ENCODE assay signal across 8 cellular contexts in the genomic region with DNA sequence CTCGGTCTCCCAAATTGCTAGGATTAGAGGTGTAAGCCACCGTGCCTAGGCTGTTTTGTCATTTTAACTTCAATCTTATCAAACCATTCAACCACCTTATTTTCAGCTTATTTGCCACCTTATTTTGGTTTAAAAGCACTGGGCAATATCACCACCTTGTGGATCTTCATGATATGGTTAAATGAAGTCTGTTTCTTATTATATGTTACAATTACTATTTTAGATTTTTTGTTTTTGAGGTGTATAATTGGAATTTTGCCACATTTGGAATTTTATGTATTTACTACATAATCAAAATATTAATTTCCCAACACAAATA. TPM values are rescaled to one million over a fixed set of nuclear protein-coding genes. Genes with fewer than 3 reads are reported as not detected.
DNase-seq lines count a peak whose midpoint lies in the region; ATAC-seq and TF ChIP-seq lines count a peak whose summit lies in the region.

No MANE protein-coding gene starts in this region.

- ATAC-seq in effector memory CD8-positive, alpha-beta T cell (replicated peaks), result no peak
- ATAC-seq in HG02973 (IDR thresholded peaks at IDR 0.05; ENCODE audit: unreplicated experiment), result no peak

- peaks cover 0 to 12% of the 10 kb centered on the region in 2 donors for H3K9me3 Mint-ChIP-seq in effector memory CD8-positive, alpha-beta T cell

- H3K27ac ChIP-seq in A673 (ENCODE audit: low read depth, low read length, poor library complexity, severe bottlenecking) (no peak overlapping the region), HEK293 (ENCODE audit: extremely low read depth, low read depth, low read length) (no peak overlapping the region)

- peak; percentile 64 for DNase-seq in A673 (ENCODE audit: low spot score)
- peak; percentile 32 for DNase-seq in RPMI8226
- DNase-seq in glomerular endothelial cell (ENCODE audit: extremely low read depth, low read depth, low spot score), result peak; percentile 42
- no peak for DNase-seq in activated gamma-delta T cell treated with Interleukin-2 at 50 U/mL for 16 hours
- no peak for DNase-seq in OCI-M2 (lab: John Stamatoyannopoulos, UW; ENCODE audit: unreplicated experiment)
- DNase-seq in effector memory CD8-positive, alpha-beta T cell, result no peak

- H3K27ac Mint-ChIP-seq in effector memory CD8-positive, alpha-beta T cell, result no peak overlapping the region

- peak; percentile 59 for TF ChIP-seq CTCF in A673 (conservative IDR thresholded peaks at IDR 0.05; ENCODE audit: low read depth, low read length)
- peak; percentile 47; the same call in 1 of the 2 replicates for TF ChIP-seq CTCF in HEK293 (tag by site-specific recombination; IDR thresholded peaks at IDR 0.05)

- H3K4me3 Mint-ChIP-seq in effector memory CD8-positive, alpha-beta T cell, result no peak overlapping the region

- BruUV-seq in A673 (replicated peaks; lab: Mats Ljungman, UMichigan), result no TSS peak

- no peaks in the 10 kb centered on the region for H3K27me3 ChIP-seq in A673 (replicated peaks; ENCODE audit: insufficient read depth, low read depth, low read length, poor library complexity)

- H3K4me1 ChIP-seq in A673 (ENCODE audit: insufficient read depth, low read length, poor library complexity, severe bottlenecking) (no peaks in the 10 kb centered on the region), HEK293 (ENCODE audit: control insufficient read depth, insufficient read depth, low read length) (no peaks in the 10 kb centered on the region)

- H3K27me3 Mint-ChIP-seq in effector memory CD8-positive, alpha-beta T cell, result no peaks in the 10 kb centered on the region

- no peak overlapping the region for H3K4me3 ChIP-seq in A673 (ENCODE audit: low read depth, low read length, poor library complexity, severe bottlenecking)
- no peak overlapping the region for H3K4me3 ChIP-seq in HEK293 (ENCODE audit: low read depth, low read length)

- H3K36me3 Mint-ChIP-seq in effector memory CD8-positive, alpha-beta T cell (ENCODE audit: insufficient read depth), result no peaks in the 10 kb centered on the region

- intact Hi-C loops in A673 (cut with micrococcal nuclease; ENCODE audit: unreplicated experiment), result loop anchor here (2.0 to 10.0 kb wide), 4 partner anchors 98 to 465 kb away; partner anchors contain the start of gene TTC21B

- POLR2A ChIA-PET in A673 (lab: Charles Lee; ENCODE audit: low non-redundant PET) (interaction anchor here (0.7 kb wide), 1 partner anchor 288 kb away, joined by 7 read pairs; no protein-coding TSS in a partner anchor), HEK293 (lab: Yijun Ruan, JAX) (no interaction called here)

- H3K9me3 ChIP-seq in A673 (ENCODE audit: low read depth, low read length, poor library complexity, severe bottlenecking) (no peaks in the 10 kb centered on the region), HEK293 (ENCODE audit: control insufficient read depth, insufficient read depth, low read depth, low read length) (no peaks in the 10 kb centered on the region)

- no peaks in the 10 kb centered on the region for H3K4me1 Mint-ChIP-seq in effector memory CD8-positive, alpha-beta T cell (ENCODE audit: low read depth in 2 of 2)

- H3K36me3 ChIP-seq in A673 (ENCODE audit: insufficient read depth, low read length, poor library complexity, severe bottlenecking) (no peaks in the 10 kb centered on the region), HEK293 (ENCODE audit: control insufficient read depth in 2 of 2, insufficient read depth in 1 of 2, low read length in 2 of 2) (no peaks in the 10 kb centered on the region)

- CTCF ChIA-PET in A673 (lab: Charles Lee) (interaction anchor here (0.7 kb wide), 1 partner anchor 226 kb away, joined by 3 read pairs; no protein-coding TSS in a partner anchor), HEK293 (lab: Yijun Ruan, JAX) (interaction anchor here (0.6 to 2.0 kb wide), 13 partner anchors 10 to 394 kb away, joined by 3 to 14 read pairs (median 4); no protein-coding TSS in a partner anchor)

TF ChIP-seq in HEK293, 187 proteins besides CTCF, POLR2A, EP300 and RAD21:
- no peak for TF ChIP-seq ZNF266 (tag by site-specific recombination; IDR thresholded peaks at IDR 0.05; ENCODE audit: low read depth)
- peak; percentile 72 for TF ChIP-seq ZNF654 (tag by site-specific recombination; IDR thresholded peaks at IDR 0.05; ENCODE audit: low read depth)
- TF ChIP-seq ZNF560 (tag by site-specific recombination; IDR thresholded peaks at IDR 0.05; ENCODE audit: borderline replicate concordance), result no peak

RNA-seq across cellular contexts. Expression of gene SCN9A, which starts 43.8 kb away (rescaled TPM):
- total RNA-seq in A673 (2021) (3.5 and 4.2 TPM in 2 replicates), glomerular endothelial cell (9.3 and 10.0 TPM in 2 replicates)

Comparison
In these comparisons a context has a peak if more than half of its experiments do, and no peak if none do; other contexts are left out.
1. DNase-seq: peak in A673 (single experiment), RPMI8226 (single experiment) and glomerular endothelial cell (single experiment); none in activated gamma-delta T cell treated with Interleukin-2 at 50 U/mL for 16 hours (single experiment), OCI-M2 (single experiment) and effector memory CD8-positive, alpha-beta T cell (0 of 3).